ENCODE assay signal across 16 cellular contexts in the genomic region with DNA sequence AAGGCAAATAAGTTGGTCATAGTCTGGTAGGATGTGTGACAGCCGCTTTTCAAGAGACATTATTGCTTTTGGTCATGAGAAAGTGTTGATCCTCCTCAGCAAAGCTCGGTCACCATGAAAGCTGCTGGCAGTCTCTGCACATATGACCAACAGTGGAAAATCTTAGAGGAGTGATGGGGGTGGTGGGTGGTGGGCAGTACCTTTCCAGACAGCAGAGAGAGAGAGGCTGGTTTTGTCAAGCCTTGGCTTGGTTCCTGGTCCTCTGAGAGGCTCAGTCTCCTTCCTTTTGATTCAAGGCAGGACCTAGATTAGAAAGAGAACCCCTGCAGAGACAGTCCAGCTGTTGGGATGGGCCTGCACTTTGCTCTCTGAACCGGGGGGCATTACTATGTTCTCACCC. TPM values are rescaled to one million over a fixed set of nuclear protein-coding genes. Genes with fewer than 3 reads are reported as not detected.
"Had no signal": no experiment of that assay in that cellular context is flagged by ENCODE, and none has a peak within 500 bp of the region (broad histone marks: within the 10 kb centered on the region; RNA-seq: fewer than 3 reads in every experiment).

No MANE protein-coding gene starts in this region.

- DNase-seq: IMR-90, Karpas-422, KG1, MM.1S, NCI-H1105 treated with DMSO at 0.1 percent for 48 hours, NCI-H1417 treated with DMSO at 0.1 percent for 48 hours, NCI-H146, NCI-H1694 treated with DMSO at 0.1 percent for 48 hours, NCI-H1930, NCI-H2107, NCI-H2227 treated with DMSO at 0.1 percent for 48 hours, NCI-H774, SK-N-SH, SW 1271 had no signal

- H3K4me2 ChIP-seq: SK-N-SH had no signal

- H3K9ac ChIP-seq: SK-N-SH had no signal

- ATAC-seq: Panc1 had no signal

- H3K9me3 ChIP-seq: SK-N-SH had no signal

- H3K27ac ChIP-seq: RWPE1 had no signal

RNA-seq across cellular contexts. Expression of a gene that starts 20.0 kb away (rescaled TPM):
- polyA plus RNA-seq: IMR-90 had no signal

RNA-seq across cellular contexts. Expression of a gene that starts 21.5 kb away (rescaled TPM):
- polyA plus RNA-seq: IMR-90 had no signal
